ENCODE assay signal across 9 cellular contexts in genomic region chr10:31770307-31770902, GRCh38.
DNase-seq lines count a peak whose midpoint lies in the region; ATAC-seq and TF ChIP-seq lines count a peak whose summit lies in the region.
"Had no signal": no experiment of that assay in that cellular context is flagged by ENCODE, and none has a peak within 500 bp of the region (broad histone marks: within the 10 kb centered on the region; RNA-seq: fewer than 3 reads in every experiment).

No MANE protein-coding gene starts in this region.

- H3K27ac ChIP-seq in thyroid gland: no peak overlapping the region

- H3K9me3 Mint-ChIP-seq in T-helper 2 cell treated with Interferon-gamma antibody and Interleukin-4, amounts not matched to agents 5 μg/mL and 100 μg/mL, for 36 hours: no peaks in the 10 kb centered on the region
- H3K9me3 Mint-ChIP-seq in activated B cell treated with CpG ODN at 0.5 μM for 24 hours (no peaks in the 10 kb centered on the region), chondrocyte (ENCODE audit: low read depth) (no peaks in the 10 kb centered on the region)
- H3K9me3 Mint-ChIP-seq: dendritic cell treated with granulocyte-macrophage colony-stimulating factor and Interleukin-4, amounts not matched to agents 40 ng/mL and 50 ng/mL, for 4 days had no signal

- POLR2A ChIA-PET in activated B cell treated with CpG ODN at 0.5 μM for 24 hours (lab: Charles Lee): interaction anchor here (0.7 kb wide), 1 partner anchor 986 kb away, joined by 3 read pairs; no protein-coding TSS in a partner anchor

- peak; percentile 53 for TF ChIP-seq CTCF in activated B cell treated with CpG ODN at 0.5 μM for 24 hours (IDR thresholded peaks at IDR 0.05)
- TF ChIP-seq CTCF in chondrocyte (IDR thresholded peaks at IDR 0.05): peak; percentile 77
- TF ChIP-seq CTCF in mucosa of descending colon (IDR thresholded peaks at IDR 0.05): peak; percentile 58
- peak; percentile 46 to 77 (median 62) for TF ChIP-seq CTCF in thyroid gland (IDR thresholded peaks at IDR 0.05)

- intact Hi-C loops in activated B cell treated with CpG ODN at 0.5 μM for 24 hours (cut with micrococcal nuclease) (loop anchor here (1.0 kb wide), 4 partner anchors 687 to 1083 kb away; no protein-coding TSS in a partner anchor), mucosa of descending colon (cut with DNase I, micrococcal nuclease) (no loop called here), thyroid gland (cut with DNase I) (no loop called here)

- no peaks in the 10 kb centered on the region for H3K4me1 Mint-ChIP-seq in T-helper 2 cell treated with Interferon-gamma antibody and Interleukin-4, amounts not matched to agents 5 μg/mL and 100 μg/mL, for 36 hours (ENCODE audit: low read depth)
- H3K4me1 Mint-ChIP-seq in activated B cell treated with CpG ODN at 0.5 μM for 24 hours: no peaks in the 10 kb centered on the region
- peaks cover 42% of the 10 kb centered on the region for H3K4me1 Mint-ChIP-seq in chondrocyte (ENCODE audit: low read depth)

- WGBS in thyroid gland, 2 donors: 69 to 72% methylated on average over 8 of the region's 8 CpGs

- no peak overlapping the region for H3K4me3 ChIP-seq in mucosa of descending colon
- no peak overlapping the region for H3K4me3 ChIP-seq in thyroid gland (replicated peaks in 1 of 3)

- H3K36me3 Mint-ChIP-seq in T-helper 2 cell treated with Interferon-gamma antibody and Interleukin-4, amounts not matched to agents 5 μg/mL and 100 μg/mL, for 36 hours (ENCODE audit: low read depth): no peaks in the 10 kb centered on the region
- H3K36me3 Mint-ChIP-seq in activated B cell treated with CpG ODN at 0.5 μM for 24 hours (ENCODE audit: low read depth): no peaks in the 10 kb centered on the region
- no peaks in the 10 kb centered on the region for H3K36me3 Mint-ChIP-seq in chondrocyte (ENCODE audit: low read depth)

- H3K9me3 ChIP-seq in mucosa of descending colon (no peaks in the 10 kb centered on the region), thyroid gland (no peaks in the 10 kb centered on the region)

- H3K4me1 ChIP-seq in mucosa of descending colon (ENCODE audit: low read depth) (no peaks in the 10 kb centered on the region), thyroid gland (no peaks in the 10 kb centered on the region)

- DNase-seq in T-helper 2 cell (peak in 4 of 5 experiments; percentile 27 to 61 (median 39)), activated B cell treated with CpG ODN at 0.5 μM for 24 hours (no peak), chondrocyte (ENCODE audit: low spot score) (no peak), mucosa of descending colon (peak in 2 of 3 donors; percentile 73 to 77), thyroid gland (peak; percentile 32 to 54)
- no peak for DNase-seq in T-helper 2 cell treated with Interferon-gamma antibody and Interleukin-4, amounts not matched to agents 5 μg/mL and 100 μg/mL, for 36 hours (ENCODE audit: low spot score)

- no peaks in the 10 kb centered on the region for H3K27me3 Mint-ChIP-seq in T-helper 2 cell treated with Interferon-gamma antibody and Interleukin-4, amounts not matched to agents 5 μg/mL and 100 μg/mL, for 36 hours (ENCODE audit: low read depth)
- H3K27me3 Mint-ChIP-seq in activated B cell treated with CpG ODN at 0.5 μM for 24 hours: no peaks in the 10 kb centered on the region
- H3K27me3 Mint-ChIP-seq in chondrocyte (ENCODE audit: low read depth): no peaks in the 10 kb centered on the region
- H3K27me3 Mint-ChIP-seq: dendritic cell treated with granulocyte-macrophage colony-stimulating factor and Interleukin-4, amounts not matched to agents 40 ng/mL and 50 ng/mL, for 4 days had no signal

- no peak overlapping the region for H3K27ac Mint-ChIP-seq in T-helper 2 cell treated with Interferon-gamma antibody and Interleukin-4, amounts not matched to agents 5 μg/mL and 100 μg/mL, for 36 hours
- H3K27ac Mint-ChIP-seq in activated B cell treated with CpG ODN at 0.5 μM for 24 hours (no peak overlapping the region), chondrocyte (ENCODE audit: unreplicated experiment) (peak overlapping the region; percentile 96)
- H3K27ac Mint-ChIP-seq: dendritic cell treated with granulocyte-macrophage colony-stimulating factor and Interleukin-4, amounts not matched to agents 40 ng/mL and 50 ng/mL, for 4 days had no signal

- no peaks in the 10 kb centered on the region for H3K36me3 ChIP-seq in mucosa of descending colon (ENCODE audit: low read depth)
- H3K36me3 ChIP-seq in thyroid gland: no peaks in the 10 kb centered on the region

- no peaks in the 10 kb centered on the region for H3K27me3 ChIP-seq in thyroid gland

- no peak overlapping the region for H3K4me3 Mint-ChIP-seq in T-helper 2 cell treated with Interferon-gamma antibody and Interleukin-4, amounts not matched to agents 5 μg/mL and 100 μg/mL, for 36 hours
- H3K4me3 Mint-ChIP-seq in activated B cell treated with CpG ODN at 0.5 μM for 24 hours: no peak overlapping the region
- no peak overlapping the region for H3K4me3 Mint-ChIP-seq in chondrocyte (ENCODE audit: unreplicated experiment)
- H3K4me3 Mint-ChIP-seq: dendritic cell treated with granulocyte-macrophage colony-stimulating factor and Interleukin-4, amounts not matched to agents 40 ng/mL and 50 ng/mL, for 4 days had no signal

- TF ChIP-seq POLR2A in thyroid gland (IDR thresholded peaks at IDR 0.05): no peak

- peak; percentile 75 for ATAC-seq in HG03439 (IDR thresholded peaks at IDR 0.05; ENCODE audit: unreplicated experiment)
- peak; percentile 96 for ATAC-seq in activated B cell treated with CpG ODN at 0.5 μM for 24 hours (ENCODE audit: low read depth)
- peak; percentile 82 for ATAC-seq in mucosa of descending colon
- no peak for ATAC-seq in HG02852 (IDR thresholded peaks at IDR 0.05; ENCODE audit: unreplicated experiment)

- CTCF ChIA-PET in activated B cell treated with CpG ODN at 0.5 μM for 24 hours (lab: Charles Lee): interaction anchor here (0.6 to 5.6 kb wide), 18 partner anchors 9 to 1083 kb away, joined by 3 to 80 read pairs (median 4); partner anchors contain the start of gene ZNF438

Comparison
In these comparisons a context has a peak if more than half of its experiments do, and no peak if none do; other contexts are left out.
1. DNase-seq: peak in T-helper 2 cell (4 of 5), mucosa of descending colon (2 of 3) and thyroid gland (2 of 2); none in T-helper 2 cell treated with Interferon-gamma antibody and Interleukin-4, amounts not matched to agents 5 μg/mL and 100 μg/mL, for 36 hours (single experiment), activated B cell treated with CpG ODN at 0.5 μM for 24 hours (single experiment) and chondrocyte (single experiment).
2. Peak in every context shown above with its lines, with median percentiles within 50 percentile points of each other: CTCF ChIP-seq.